Comparison of ENCODE assay signal across 8 cellular contexts in the genomic region with DNA sequence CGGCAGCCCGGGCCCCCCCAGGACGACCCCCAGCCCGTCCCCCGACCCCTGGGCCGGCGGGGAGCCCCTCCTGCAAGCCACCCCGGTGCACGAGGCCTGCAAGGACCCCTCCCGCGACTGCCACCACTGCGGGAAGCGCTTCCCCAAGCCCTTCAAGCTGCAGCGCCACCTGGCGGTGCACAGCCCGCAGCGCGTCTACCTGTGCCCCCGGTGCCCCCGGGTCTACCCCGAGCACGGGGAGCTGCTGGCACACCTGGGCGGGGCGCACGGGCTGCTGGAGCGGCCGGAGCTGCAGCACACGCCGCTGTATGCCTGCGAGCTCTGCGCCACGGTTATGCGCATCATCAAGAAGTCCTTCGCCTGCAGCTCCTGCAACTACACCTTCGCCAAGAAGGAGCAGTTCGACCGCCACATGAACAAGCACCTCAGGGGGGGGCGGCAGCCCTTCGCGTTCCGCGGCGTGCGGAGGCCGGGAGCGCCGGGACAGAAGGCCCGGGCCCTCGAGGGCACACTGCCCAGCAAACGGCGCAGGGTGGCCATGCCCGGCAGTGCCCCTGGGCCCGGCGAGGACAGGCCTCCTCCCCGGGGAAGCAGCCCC. TPM values are rescaled to one million over a fixed set of nuclear protein-coding genes. Genes with fewer than 3 reads are reported as not detected.
A peak's percentile ranks its signal among the peaks of the same experiment; 100 is the strongest.
DNase-seq lines count a peak whose midpoint lies in the region; ATAC-seq and TF ChIP-seq lines count a peak whose summit lies in the region.

No MANE protein-coding gene starts in this region.

- intact Hi-C loops in activated B cell treated with CpG ODN at 0.5 μM for 24 hours (cut with micrococcal nuclease) (loop anchor here (1.0 to 10.0 kb wide), 5 partner anchors 243 to 659 kb away; no protein-coding TSS in a partner anchor), mammary epithelial cell (cut with micrococcal nuclease) (loop anchor here (1.0 to 5.0 kb wide), 3 partner anchors 150 to 455 kb away; no protein-coding TSS in a partner anchor), right lobe of liver (cut with DNase I) (no loop called here)

- no peak overlapping the region for H3K27ac Mint-ChIP-seq in activated B cell treated with CpG ODN at 0.5 μM for 24 hours

- CTCF ChIA-PET in activated B cell treated with CpG ODN at 0.5 μM for 24 hours (lab: Charles Lee) = interaction anchor here (0.7 to 1.8 kb wide), 8 partner anchors 10 to 658 kb away, joined by 3 to 5 read pairs (median 4); no protein-coding TSS in a partner anchor
- CTCF ChIA-PET in mammary epithelial cell (lab: Charles Lee; ENCODE audit: low non-redundant PET) = interaction anchor here (0.6 to 0.7 kb wide), 3 partner anchors 278 to 921 kb away, joined by 3 to 8 read pairs (median 4); no protein-coding TSS in a partner anchor

- POLR2A ChIA-PET in activated B cell treated with CpG ODN at 0.5 μM for 24 hours (lab: Charles Lee) = interaction anchor here (1.0 kb wide), 1 partner anchor 658 kb away, joined by 3 read pairs; no protein-coding TSS in a partner anchor

- no peak overlapping the region for H3K4me3 Mint-ChIP-seq in activated B cell treated with CpG ODN at 0.5 μM for 24 hours

- DNase-seq in COLO668 (lab: John Stamatoyannopoulos, UW; ENCODE audit: unreplicated experiment) (peak; percentile 71), KG1 (lab: John Stamatoyannopoulos, UW) (peak; percentile 9), activated B cell treated with CpG ODN at 0.5 μM for 24 hours (peak; percentile 71), mammary epithelial cell (peak; percentile 36), right lobe of liver (no peak), mesenteric fat pad (ENCODE audit: low spot score) (no peak)
- DNase-seq in stimulated activated naive CD4-positive, alpha-beta T cell (lab: John Stamatoyannopoulos, UW) = peak; percentile 16 to 60 (median 46)

- no peaks in the 10 kb centered on the region for H3K4me1 Mint-ChIP-seq in activated B cell treated with CpG ODN at 0.5 μM for 24 hours

- no TSS peak for BruUV-seq in mammary epithelial cell (replicated peaks; lab: Mats Ljungman, UMichigan)

- H3K79me2 ChIP-seq in mammary epithelial cell (ENCODE audit: insufficient read depth, low read length) = no peaks in the 10 kb centered on the region

- no peaks in the 10 kb centered on the region for H3K27me3 Mint-ChIP-seq in activated B cell treated with CpG ODN at 0.5 μM for 24 hours

- H3K9me3 ChIP-seq in mammary epithelial cell (replicated peaks; ENCODE audit: insufficient read depth, low read length) (no peaks in the 10 kb centered on the region), right lobe of liver (no peaks in the 10 kb centered on the region)

- no peak overlapping the region for H3K9ac ChIP-seq in mammary epithelial cell (ENCODE audit: insufficient read depth, low read length)

- peaks cover under 1% of the 10 kb centered on the region for H3K27me3 ChIP-seq in mammary epithelial cell (ENCODE audit: insufficient read depth, low read length)
- H3K27me3 ChIP-seq in right lobe of liver = no peaks in the 10 kb centered on the region

- TF ChIP-seq CTCF in activated B cell treated with CpG ODN at 0.5 μM for 24 hours (IDR thresholded peaks at IDR 0.05) (no peak), mammary epithelial cell (conservative IDR thresholded peaks at IDR 0.05 in 1 of 2, IDR thresholded peaks at IDR 0.05 in 1 of 2; ENCODE audit: extremely low read depth in 1 of 2, insufficient read depth in 1 of 2, low read depth in 1 of 2, low read length in 2 of 2) (peak; percentile 69 to 90), right lobe of liver (IDR thresholded peaks at IDR 0.05) (peak; percentile 71 to 79 (median 74))

- H3K4me3 ChIP-seq in mammary epithelial cell (replicated peaks in 1 of 3; ENCODE audit: insufficient read depth in 1 of 3, low read depth in 2 of 3, low read length in 3 of 3) (no peak overlapping the region), right lobe of liver (no peak overlapping the region)

- dilution Hi-C loops in mammary epithelial cell (cut with HindIII; ENCODE audit: low sequenced_read_pairs) = no loop called here

- ATAC-seq in activated B cell treated with CpG ODN at 0.5 μM for 24 hours (ENCODE audit: low read depth) = peak; percentile 80
- peak; percentile 14 to 48 (median 42) for ATAC-seq in right lobe of liver
- no peak for ATAC-seq in HG03159 (IDR thresholded peaks at IDR 0.05; ENCODE audit: unreplicated experiment)

- H3K9me3 Mint-ChIP-seq in activated B cell treated with CpG ODN at 0.5 μM for 24 hours = no peaks in the 10 kb centered on the region

- H3K27ac ChIP-seq in mammary epithelial cell (ENCODE audit: insufficient read depth, low read depth, low read length) (no peak overlapping the region), right lobe of liver (no peak overlapping the region)

- H3K36me3 Mint-ChIP-seq in activated B cell treated with CpG ODN at 0.5 μM for 24 hours (ENCODE audit: low read depth) = no peaks in the 10 kb centered on the region

- H2AFZ ChIP-seq in mammary epithelial cell (ENCODE audit: low read depth, low read length) = no peak overlapping the region

- peaks cover 7% of the 10 kb centered on the region for H4K20me1 ChIP-seq in mammary epithelial cell (ENCODE audit: insufficient read depth, low read length)

- TF ChIP-seq POLR2A in right lobe of liver (IDR thresholded peaks at IDR 0.05) = no peak

- no peaks in the 10 kb centered on the region for H3K4me1 ChIP-seq in mammary epithelial cell (ENCODE audit: insufficient read depth, low read length)
- no peaks in the 10 kb centered on the region for H3K4me1 ChIP-seq in right lobe of liver

- 7% methylated on average over 3 of the region's 55 CpGs for WGBS in mammary epithelial cell (ENCODE audit: low coverage, missing lambda C conversion rate)
- 68% methylated on average over 10 of the region's 55 CpGs for WGBS in right lobe of liver (ENCODE audit: insufficient coverage, low coverage, low lambda C conversion rate, missing lambda C conversion rate)

- in situ Hi-C loops in mammary epithelial cell (cut with MboI; ENCODE audit: low sequenced_read_pairs in 2 of 2) = loop anchor here (10.0 to 25.0 kb wide), 2 partner anchors 243 to 250 kb away; no protein-coding TSS in a partner anchor

- H3K4me2 ChIP-seq in mammary epithelial cell (ENCODE audit: insufficient read depth, low read depth, low read length) = no peak overlapping the region

- H3K36me3 ChIP-seq in mammary epithelial cell (ENCODE audit: insufficient read depth, low read length) = no peaks in the 10 kb centered on the region
- no peaks in the 10 kb centered on the region for H3K36me3 ChIP-seq in right lobe of liver

RNA-seq across cellular contexts. Expression of gene ZFPM1, which starts 15.6 kb away (rescaled TPM):
- 27.3 and 35.0 TPM in 2 replicates for total RNA-seq in activated B cell treated with CpG ODN at 0.5 μM for 24 hours
- total RNA-seq in mammary epithelial cell = 10 to 100 TPM in 1 of 2 donors, 1 to 10 TPM in 1; 2.0 to 14.1 TPM
- polyA plus RNA-seq in mammary epithelial cell = 0.90 TPM
- 0.21 TPM for polyA minus RNA-seq in mammary epithelial cell
- 10 to 100 TPM in 2 of 6 experiments, 1 to 10 TPM in 4; 3.8 to 15.5 (median 8.3) TPM for total RNA-seq in right lobe of liver
- 4.8 TPM for total RNA-seq in mesenteric fat pad

RNA-seq across cellular contexts. Expression of gene ZNF469, which starts 54.7 kb away (rescaled TPM):
- total RNA-seq in activated B cell treated with CpG ODN at 0.5 μM for 24 hours = 3.9 and 4.2 TPM in 2 replicates
- total RNA-seq in mammary epithelial cell = 1 to 10 TPM in 1 of 2 donors, under 1 TPM in 1; 0.14 to 3.2 TPM
- 0.05 TPM for polyA plus RNA-seq in mammary epithelial cell
- polyA minus RNA-seq in mammary epithelial cell = 0.05 TPM
- 1 to 10 TPM in 2 of 6 experiments, under 1 TPM in 4; 0.22 to 1.3 (median 0.37) TPM for total RNA-seq in right lobe of liver
- 2.5 TPM for total RNA-seq in mesenteric fat pad

Comparison
In these comparisons a context has a peak if more than half of its experiments do, and no peak if none do; other contexts are left out.
1. DNase-seq: peak in COLO668 (single experiment), KG1 (single experiment), activated B cell treated with CpG ODN at 0.5 μM for 24 hours (single experiment), mammary epithelial cell (single experiment) and stimulated activated naive CD4-positive, alpha-beta T cell (6 of 6); none in right lobe of liver (0 of 3) and mesenteric fat pad (single experiment).
2. intact Hi-C loops: an anchor here in activated B cell treated with CpG ODN at 0.5 μM for 24 hours (1.0 to 10.0 kb wide) and mammary epithelial cell (1.0 to 5.0 kb wide); none called in right lobe of liver.